8 cellular contexts compared by ENCODE assay signal in genomic region chr2:84969511-84970265, GRCh38. TPM values are rescaled to one million over a fixed set of nuclear protein-coding genes. Genes with fewer than 3 reads are reported as not detected.
DNase-seq lines count a peak whose midpoint lies in the region; ATAC-seq, FAIRE-seq and TF ChIP-seq lines count a peak whose summit lies in the region.

No MANE protein-coding gene starts in this region.

- no peaks in the 10 kb centered on the region for H3K9me3 Mint-ChIP-seq in T-cell

- peaks cover 53 to 59% (median 58%) of the 10 kb centered on the region in 3 donors for H3K4me1 Mint-ChIP-seq in T-cell

- peak overlapping the region; percentile 98 to 99 for H3K27ac Mint-ChIP-seq in T-cell

- H3K27me3 Mint-ChIP-seq in T-cell, result no peaks in the 10 kb centered on the region

- H3K4me3 Mint-ChIP-seq in T-cell, result peak overlapping the region; percentile 98 to 99 (median 99)

- TF ChIP-seq EP300 in A549 (IDR thresholded peaks at IDR 0.05), result no peak

- peak overlapping the region; percentile 99 for H3K9ac ChIP-seq in mucosa of stomach (ENCODE audit: low read length)

- H3K4me3 ChIP-seq in A549 (peak overlapping the region; percentile 89), mucosa of stomach (ENCODE audit: low read length) (peak overlapping the region; percentile 91)

- CTCF ChIA-PET in A549 (lab: Yijun Ruan, JAX) (interaction anchor here (0.8 to 3.3 kb wide), 9 partner anchors 9 to 48 kb away, joined by 3 to 20 read pairs (median 5); no protein-coding TSS in a partner anchor), T-cell (lab: Charles Lee) (interaction anchor here (0.5 to 2.6 kb wide), 10 partner anchors 10 to 631 kb away, joined by 3 to 15 read pairs (median 4); no protein-coding TSS in a partner anchor), GM10248 (lab: Yijun Ruan, JAX) (interaction anchor here (0.8 to 7.2 kb wide), 9 partner anchors 9 to 48 kb away, joined by 3 to 50 read pairs (median 4); no protein-coding TSS in a partner anchor)

- H3K36me3 ChIP-seq in mucosa of stomach (ENCODE audit: control insufficient read depth, insufficient read depth, low read length), result no peaks in the 10 kb centered on the region

- H3K4me2 ChIP-seq in A549, result peak overlapping the region; percentile 84

- peaks cover 30% of the 10 kb centered on the region for H3K4me1 ChIP-seq in A549
- H3K4me1 ChIP-seq in mucosa of stomach (ENCODE audit: control insufficient read depth, insufficient read depth, low read length), result peaks cover 19% of the 10 kb centered on the region

- DNase-seq in A549 (ENCODE audit: low read depth in 1 of 2, low spot score in 1 of 2) (peak in 1 of 2 experiments; percentile 52), T-cell (peak in 7 of 34 experiments; percentile 3 to 18 (median 11)), dermis blood vessel endothelial cell (peak; percentile 56), GM10248 (ENCODE audit: extremely low spot score) (no peak), middle frontal gyrus (ENCODE audit: extremely low spot score, low spot score) (no peak), NCI-H226 (no peak)

- peak overlapping the region; percentile 97 to 98 for H3K27ac ChIP-seq in A549

- no peak for TF ChIP-seq RAD21 in A549 (conservative IDR thresholded peaks at IDR 0.05 in 1 of 2, IDR thresholded peaks at IDR 0.05 in 1 of 2)

- POLR2A ChIA-PET in A549 (lab: Yijun Ruan, JAX) (interaction anchor here (0.6 to 4.5 kb wide), 6 partner anchors 8 to 592 kb away, joined by 3 to 70 read pairs (median 10); partner anchors contain the start of genes DNAH6 and GGCX), T-cell (lab: Charles Lee) (interaction anchor here (0.5 to 1.5 kb wide), 8 partner anchors 30 to 510 kb away, joined by 3 to 9 read pairs (median 4); partner anchors contain the start of gene SUCLG1 (in 1 of the 2)), GM10248 (lab: Yijun Ruan, JAX) (interaction anchor here (1.2 to 4.6 kb wide), 3 partner anchors 24 to 63 kb away, joined by 6 to 21 read pairs (median 9); no protein-coding TSS in a partner anchor)

- 2% methylated on average over 11 of the region's 11 CpGs for WGBS in A549 (ENCODE audit: missing lambda C conversion rate)

- ATAC-seq in A549 (peak in 1 of 2 experiments; percentile 36; a peak in 3 of 6 replicates), T-cell (replicated peaks in 1 of 4) (peak in 1 of 4 experiments; percentile 2)

- H3K27me3 ChIP-seq in mucosa of stomach (ENCODE audit: control insufficient read depth, insufficient read depth, low read length), result no peaks in the 10 kb centered on the region

- H3K9me3 ChIP-seq in A549, result no peaks in the 10 kb centered on the region
- H3K9me3 ChIP-seq in mucosa of stomach (ENCODE audit: control insufficient read depth, low read length), result no peaks in the 10 kb centered on the region

- no peak for TF ChIP-seq CTCF in A549 (IDR thresholded peaks at IDR 0.05)
- TF ChIP-seq CTCF in GM10248 (IDR thresholded peaks at IDR 0.05; ENCODE audit: control extremely low read depth, extremely low read depth, low read depth, missing control alignments), result no peak

- H3K36me3 Mint-ChIP-seq in T-cell, result peaks cover 14% of the 10 kb centered on the region

- FAIRE-seq in A549 (lab: Jason Lieb, UNC), result no peak

- TF ChIP-seq POLR2A in A549 (IDR thresholded peaks at IDR 0.05; ENCODE audit: low read length) (no peak), GM19099 (IDR thresholded peaks at IDR 0.05; ENCODE audit: extremely low read depth, insufficient read length, low read depth) (peak; percentile 3)

TF ChIP-seq in A549, 52 proteins besides CTCF, POLR2A, EP300 and RAD21:
- 0 out of 2 replicates have a peak, but pooled peaks have one; percentile 37 for TF ChIP-seq FOSB (CRISPR knock-in tag; IDR thresholded peaks at IDR 0.05)
- peak; percentile 80; the same call in 1 of the 2 replicates for TF ChIP-seq HDAC2 (IDR thresholded peaks at IDR 0.05)
- no peak for TF ChIP-seq ELK1 (IDR thresholded peaks at IDR 0.05; ENCODE audit: low read depth, low read length)
- peak; percentile 67; the same call in 1 of the 2 replicates for TF ChIP-seq HOXA7 (CRISPR knock-in tag; IDR thresholded peaks at IDR 0.05)
- no peak for TF ChIP-seq TP53 (CRISPR knock-in tag; IDR thresholded peaks at IDR 0.05)
- TF ChIP-seq ZFP36 (IDR thresholded peaks at IDR 0.05; ENCODE audit: borderline replicate concordance, partially characterized antibody), result peak; percentile 86
- TF ChIP-seq KDM1A (IDR thresholded peaks at IDR 0.05; ENCODE audit: low read depth), result peak; percentile 97
- TF ChIP-seq NR3C1 (IDR thresholded peaks at IDR 0.05), result no peak
- TF ChIP-seq MAX (IDR thresholded peaks at IDR 0.05), result peak; percentile 82; the same call in 1 of the 2 replicates
- no peak for TF ChIP-seq ZSCAN20 (CRISPR knock-in tag; IDR thresholded peaks at IDR 0.05)
- no peak for TF ChIP-seq BCL3 (IDR thresholded peaks at IDR 0.05)
- peak; percentile 31; the same call in 1 of the 2 replicates for TF ChIP-seq MYC (IDR thresholded peaks at IDR 0.05; ENCODE audit: borderline replicate concordance, low read length)
- TF ChIP-seq E2F6 (IDR thresholded peaks at IDR 0.05; ENCODE audit: borderline replicate concordance, low read depth), result no peak
- peak; percentile 60; the same call in 1 of the 2 replicates for TF ChIP-seq CHD4 (IDR thresholded peaks at IDR 0.05; ENCODE audit: borderline replicate concordance)
- no peak for TF ChIP-seq NFE2L2 (conservative IDR thresholded peaks at IDR 0.05; ENCODE audit: low read length)
- TF ChIP-seq ATOH8 (CRISPR knock-in tag; IDR thresholded peaks at IDR 0.05; ENCODE audit: low read depth), result no peak

RNA-seq across cellular contexts. Expression of gene KCMF1, which starts 1.3 kb away (rescaled TPM):
- polyA plus RNA-seq in A549 (2011; rRNA removed) (194 and 221 TPM in 2 replicates), A549 (2017; fragmentation: RNase III; extraction: RNeasy Plus Mini Kit Qiagen cat#74134 plus additional on column Dnase treatment) (76.5 to 83.9 TPM (median 77.8 TPM) in 3 replicates)
- 52.1 and 59.5 TPM in 2 replicates for polyA plus RNA-seq in A549 (2012; cell fraction: cytosol; rRNA removed)
- polyA plus RNA-seq in A549 (2012; cell fraction: nucleus; rRNA removed), result 15.5 and 20.4 TPM in 2 replicates
- polyA minus RNA-seq in A549 (2011; rRNA and poly(A)+ RNA removed), result 103 and 125 TPM in 2 replicates
- total RNA-seq in T-cell (10 to 100 TPM; 56.7 to 62.5 (median 60.3) TPM), dermis blood vessel endothelial cell (65.9 and 97.5 TPM in 2 replicates)
